Comparison of ENCODE assay signal across 1 cellular context in genomic region chr1:224432141-224432540, GRCh38.
TF ChIP-seq lines count a peak whose summit lies in the region.

No MANE protein-coding gene starts in this region.

TF ChIP-seq in H1, 55 proteins besides CTCF, POLR2A, EP300 and RAD21 (continued from another document):
- TF ChIP-seq CREB1 (IDR thresholded peaks at IDR 0.05) (no peak), GTF2F1 (IDR thresholded peaks at IDR 0.05; ENCODE audit: borderline replicate concordance, low read depth, low read length) (no peak), RBBP5 (IDR thresholded peaks at IDR 0.05; ENCODE audit: borderline replicate concordance, low read depth, low read length) (no peak), POU5F1 (IDR thresholded peaks at IDR 0.05; ENCODE audit: low read depth, low read length) (no peak), MAFK (IDR thresholded peaks at IDR 0.05; ENCODE audit: low read depth, low read length) (no peak), TAF7 (optimal IDR thresholded peaks at IDR 0.05; ENCODE audit: borderline replicate concordance, low read depth, low read length) (no peak), CBX8 (IDR thresholded peaks at IDR 0.05; ENCODE audit: borderline replicate concordance, low read depth, low read length) (no peak), MAX (IDR thresholded peaks at IDR 0.05) (no peak)
- TF ChIP-seq, protein P1, sequence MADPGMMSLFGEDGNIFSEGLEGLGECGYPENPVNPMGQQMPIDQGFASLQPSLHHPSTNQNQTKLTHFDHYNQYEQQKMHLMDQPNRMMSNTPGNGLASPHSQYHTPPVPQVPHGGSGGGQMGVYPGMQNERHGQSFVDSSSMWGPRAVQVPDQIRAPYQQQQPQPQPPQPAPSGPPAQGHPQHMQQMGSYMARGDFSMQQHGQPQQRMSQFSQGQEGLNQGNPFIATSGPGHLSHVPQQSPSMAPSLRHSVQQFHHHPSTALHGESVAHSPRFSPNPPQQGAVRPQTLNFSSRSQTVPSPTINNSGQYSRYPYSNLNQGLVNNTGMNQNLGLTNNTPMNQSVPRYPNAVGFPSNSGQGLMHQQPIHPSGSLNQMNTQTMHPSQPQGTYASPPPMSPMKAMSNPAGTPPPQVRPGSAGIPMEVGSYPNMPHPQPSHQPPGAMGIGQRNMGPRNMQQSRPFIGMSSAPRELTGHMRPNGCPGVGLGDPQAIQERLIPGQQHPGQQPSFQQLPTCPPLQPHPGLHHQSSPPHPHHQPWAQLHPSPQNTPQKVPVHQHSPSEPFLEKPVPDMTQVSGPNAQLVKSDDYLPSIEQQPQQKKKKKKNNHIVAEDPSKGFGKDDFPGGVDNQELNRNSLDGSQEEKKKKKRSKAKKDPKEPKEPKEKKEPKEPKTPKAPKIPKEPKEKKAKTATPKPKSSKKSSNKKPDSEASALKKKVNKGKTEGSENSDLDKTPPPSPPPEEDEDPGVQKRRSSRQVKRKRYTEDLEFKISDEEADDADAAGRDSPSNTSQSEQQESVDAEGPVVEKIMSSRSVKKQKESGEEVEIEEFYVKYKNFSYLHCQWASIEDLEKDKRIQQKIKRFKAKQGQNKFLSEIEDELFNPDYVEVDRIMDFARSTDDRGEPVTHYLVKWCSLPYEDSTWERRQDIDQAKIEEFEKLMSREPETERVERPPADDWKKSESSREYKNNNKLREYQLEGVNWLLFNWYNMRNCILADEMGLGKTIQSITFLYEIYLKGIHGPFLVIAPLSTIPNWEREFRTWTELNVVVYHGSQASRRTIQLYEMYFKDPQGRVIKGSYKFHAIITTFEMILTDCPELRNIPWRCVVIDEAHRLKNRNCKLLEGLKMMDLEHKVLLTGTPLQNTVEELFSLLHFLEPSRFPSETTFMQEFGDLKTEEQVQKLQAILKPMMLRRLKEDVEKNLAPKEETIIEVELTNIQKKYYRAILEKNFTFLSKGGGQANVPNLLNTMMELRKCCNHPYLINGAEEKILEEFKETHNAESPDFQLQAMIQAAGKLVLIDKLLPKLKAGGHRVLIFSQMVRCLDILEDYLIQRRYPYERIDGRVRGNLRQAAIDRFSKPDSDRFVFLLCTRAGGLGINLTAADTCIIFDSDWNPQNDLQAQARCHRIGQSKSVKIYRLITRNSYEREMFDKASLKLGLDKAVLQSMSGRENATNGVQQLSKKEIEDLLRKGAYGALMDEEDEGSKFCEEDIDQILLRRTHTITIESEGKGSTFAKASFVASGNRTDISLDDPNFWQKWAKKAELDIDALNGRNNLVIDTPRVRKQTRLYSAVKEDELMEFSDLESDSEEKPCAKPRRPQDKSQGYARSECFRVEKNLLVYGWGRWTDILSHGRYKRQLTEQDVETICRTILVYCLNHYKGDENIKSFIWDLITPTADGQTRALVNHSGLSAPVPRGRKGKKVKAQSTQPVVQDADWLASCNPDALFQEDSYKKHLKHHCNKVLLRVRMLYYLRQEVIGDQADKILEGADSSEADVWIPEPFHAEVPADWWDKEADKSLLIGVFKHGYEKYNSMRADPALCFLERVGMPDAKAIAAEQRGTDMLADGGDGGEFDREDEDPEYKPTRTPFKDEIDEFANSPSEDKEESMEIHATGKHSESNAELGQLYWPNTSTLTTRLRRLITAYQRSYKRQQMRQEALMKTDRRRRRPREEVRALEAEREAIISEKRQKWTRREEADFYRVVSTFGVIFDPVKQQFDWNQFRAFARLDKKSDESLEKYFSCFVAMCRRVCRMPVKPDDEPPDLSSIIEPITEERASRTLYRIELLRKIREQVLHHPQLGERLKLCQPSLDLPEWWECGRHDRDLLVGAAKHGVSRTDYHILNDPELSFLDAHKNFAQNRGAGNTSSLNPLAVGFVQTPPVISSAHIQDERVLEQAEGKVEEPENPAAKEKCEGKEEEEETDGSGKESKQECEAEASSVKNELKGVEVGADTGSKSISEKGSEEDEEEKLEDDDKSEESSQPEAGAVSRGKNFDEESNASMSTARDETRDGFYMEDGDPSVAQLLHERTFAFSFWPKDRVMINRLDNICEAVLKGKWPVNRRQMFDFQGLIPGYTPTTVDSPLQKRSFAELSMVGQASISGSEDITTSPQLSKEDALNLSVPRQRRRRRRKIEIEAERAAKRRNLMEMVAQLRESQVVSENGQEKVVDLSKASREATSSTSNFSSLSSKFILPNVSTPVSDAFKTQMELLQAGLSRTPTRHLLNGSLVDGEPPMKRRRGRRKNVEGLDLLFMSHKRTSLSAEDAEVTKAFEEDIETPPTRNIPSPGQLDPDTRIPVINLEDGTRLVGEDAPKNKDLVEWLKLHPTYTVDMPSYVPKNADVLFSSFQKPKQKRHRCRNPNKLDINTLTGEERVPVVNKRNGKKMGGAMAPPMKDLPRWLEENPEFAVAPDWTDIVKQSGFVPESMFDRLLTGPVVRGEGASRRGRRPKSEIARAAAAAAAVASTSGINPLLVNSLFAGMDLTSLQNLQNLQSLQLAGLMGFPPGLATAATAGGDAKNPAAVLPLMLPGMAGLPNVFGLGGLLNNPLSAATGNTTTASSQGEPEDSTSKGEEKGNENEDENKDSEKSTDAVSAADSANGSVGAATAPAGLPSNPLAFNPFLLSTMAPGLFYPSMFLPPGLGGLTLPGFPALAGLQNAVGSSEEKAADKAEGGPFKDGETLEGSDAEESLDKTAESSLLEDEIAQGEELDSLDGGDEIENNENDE (IDR thresholded peaks at IDR 0.05; ENCODE audit: insufficient replicate concordance, low read length), result no peak
